ENCODE assay signal across 19 cellular contexts in genomic region chr1:44033041-44033575, GRCh38. TPM values are rescaled to one million over a fixed set of nuclear protein-coding genes. Genes with fewer than 3 reads are reported as not detected.
DNase-seq lines count a peak whose midpoint lies in the region; ATAC-seq and TF ChIP-seq lines count a peak whose summit lies in the region.
"Had no signal": no experiment of that assay in that cellular context is flagged by ENCODE, and none has a peak within 500 bp of the region (broad histone marks: within the 10 kb centered on the region; RNA-seq: fewer than 3 reads in every experiment).

No MANE protein-coding gene starts in this region.

- peaks cover 23% of the 10 kb centered on the region for H3F3A ChIP-seq in GM23338 (replicated peaks; ENCODE audit: low read depth)

- H3K36me3 Mint-ChIP-seq in GM23338 (ENCODE audit: low read depth) = peaks cover 14% of the 10 kb centered on the region
- H3K36me3 Mint-ChIP-seq in activated CD8-positive, alpha-beta T cell treated with anti-CD3 and anti-CD28 coated beads for 36 hours (ENCODE audit: low read depth) = no peaks in the 10 kb centered on the region
- no peaks in the 10 kb centered on the region for H3K36me3 Mint-ChIP-seq in activated CD4-positive, alpha-beta memory T cell treated with anti-CD3 and anti-CD28 coated beads for 36 hours
- no peaks in the 10 kb centered on the region for H3K36me3 Mint-ChIP-seq in activated naive CD8-positive, alpha-beta T cell treated with anti-CD3 and anti-CD28 coated beads, Interleukin-2, amount 50 U/mL, for 24 hours (ENCODE audit: low read depth)

- H3K9ac ChIP-seq in mesendoderm (ENCODE audit: low read length) = no peak overlapping the region
- H3K9ac ChIP-seq: GM23248, parathyroid adenoma had no signal

- ATAC-seq in GM23338 = no peak
- no peak for ATAC-seq in activated CD8-positive, alpha-beta T cell treated with anti-CD3 and anti-CD28 coated beads for 36 hours
- no peak for ATAC-seq in activated naive CD8-positive, alpha-beta T cell treated with anti-CD3 and anti-CD28 coated beads, Interleukin-2, amount 50 U/mL, for 24 hours

- H3K27me3 Mint-ChIP-seq in GM23338 (ENCODE audit: insufficient read depth, low read depth, poor library complexity) = peaks cover 9% of the 10 kb centered on the region
- no peaks in the 10 kb centered on the region for H3K27me3 Mint-ChIP-seq in activated CD8-positive, alpha-beta T cell treated with anti-CD3 and anti-CD28 coated beads for 36 hours
- no peaks in the 10 kb centered on the region for H3K27me3 Mint-ChIP-seq in activated CD4-positive, alpha-beta memory T cell treated with anti-CD3 and anti-CD28 coated beads for 36 hours
- no peaks in the 10 kb centered on the region for H3K27me3 Mint-ChIP-seq in activated naive CD8-positive, alpha-beta T cell treated with anti-CD3 and anti-CD28 coated beads, Interleukin-2, amount 50 U/mL, for 24 hours

- H3K79me1 ChIP-seq in mesendoderm (ENCODE audit: low read length) = peaks cover 5% of the 10 kb centered on the region

- H3K4ac ChIP-seq in mesendoderm (ENCODE audit: low read depth, low read length) = no peak overlapping the region

- peak overlapping the region; percentile 94; the same call in 1 of the 3 replicates for H3K4me3 Mint-ChIP-seq in GM23338
- no peak overlapping the region for H3K4me3 Mint-ChIP-seq in activated CD8-positive, alpha-beta T cell treated with anti-CD3 and anti-CD28 coated beads for 36 hours
- H3K4me3 Mint-ChIP-seq in activated CD4-positive, alpha-beta memory T cell treated with anti-CD3 and anti-CD28 coated beads for 36 hours = no peak overlapping the region
- H3K4me3 Mint-ChIP-seq in activated naive CD8-positive, alpha-beta T cell treated with anti-CD3 and anti-CD28 coated beads, Interleukin-2, amount 50 U/mL, for 24 hours = no peak overlapping the region

- H3K9me3 Mint-ChIP-seq in GM23338 = peaks cover 4% of the 10 kb centered on the region; the same call in 1 of the 3 replicates
- H3K9me3 Mint-ChIP-seq in activated CD8-positive, alpha-beta T cell treated with anti-CD3 and anti-CD28 coated beads for 36 hours = no peaks in the 10 kb centered on the region
- no peaks in the 10 kb centered on the region for H3K9me3 Mint-ChIP-seq in activated CD4-positive, alpha-beta memory T cell treated with anti-CD3 and anti-CD28 coated beads for 36 hours
- no peaks in the 10 kb centered on the region for H3K9me3 Mint-ChIP-seq in activated naive CD8-positive, alpha-beta T cell treated with anti-CD3 and anti-CD28 coated beads, Interleukin-2, amount 50 U/mL, for 24 hours

- H3K56ac ChIP-seq in mesendoderm (ENCODE audit: low read length) = peak overlapping the region; percentile 17

- H3K4me3 ChIP-seq in GM23338 (no peak overlapping the region), mesendoderm (ENCODE audit: low read length) (no peak overlapping the region)
- H3K4me3 ChIP-seq: BLaER1 treated with 17β-estradiol and CSF1 and Interleukin-3, amounts not matched to agents 10 nM and 100 nM; GM23248; skin epidermis had no signal

- H3K4me1 ChIP-seq in GM23338 (ENCODE audit: insufficient read depth) (peaks cover 24% of the 10 kb centered on the region), mesendoderm (ENCODE audit: control insufficient read depth, low read depth, low read length) (peaks cover 12% of the 10 kb centered on the region)
- H3K4me1 ChIP-seq: parathyroid adenoma had no signal

- peak overlapping the region; percentile 95; the same call in 1 of the 2 replicates for H3K27ac Mint-ChIP-seq in GM23338
- peak overlapping the region; percentile 16 for H3K27ac Mint-ChIP-seq in activated CD8-positive, alpha-beta T cell treated with anti-CD3 and anti-CD28 coated beads for 36 hours
- no peak overlapping the region for H3K27ac Mint-ChIP-seq in activated CD4-positive, alpha-beta memory T cell treated with anti-CD3 and anti-CD28 coated beads for 36 hours
- H3K27ac Mint-ChIP-seq in activated naive CD8-positive, alpha-beta T cell treated with anti-CD3 and anti-CD28 coated beads, Interleukin-2, amount 50 U/mL, for 24 hours = no peak overlapping the region

- H3K27me3 ChIP-seq in GM23338 (ENCODE audit: insufficient read depth) = no peaks in the 10 kb centered on the region
- no peaks in the 10 kb centered on the region for H3K27me3 ChIP-seq in mesendoderm (ENCODE audit: insufficient read depth, low read length, poor library complexity)

- WGBS in mesendoderm (ENCODE audit: extremely low coverage, insufficient coverage, low lambda C conversion rate) = no CpG with 5 or more reads among the region's 8 CpGs

- H2AFZ ChIP-seq in GM23338 = no peak overlapping the region
- H2AFZ ChIP-seq: GM23248, parathyroid adenoma had no signal

- H2BK5ac ChIP-seq in mesendoderm (ENCODE audit: low read length) = no peak overlapping the region

- H3K27ac ChIP-seq in GM23338 (ENCODE audit: low read depth) = no peak overlapping the region
- H3K27ac ChIP-seq in mesendoderm (ENCODE audit: low read depth, low read length) = no peak overlapping the region
- H3K27ac ChIP-seq in substantia nigra (ENCODE audit: low read depth, low read length, poor library complexity, severe bottlenecking) = peak overlapping the region; percentile 35
- H3K27ac ChIP-seq: BLaER1 treated with 17β-estradiol and CSF1 and Interleukin-3, amounts not matched to agents 10 nM and 100 nM; GM23248; parathyroid adenoma had no signal

- H3K23ac ChIP-seq in mesendoderm (ENCODE audit: low read length) = no peak overlapping the region

- POLR2A ChIA-PET in activated CD8-positive, alpha-beta T cell treated with anti-CD3 and anti-CD28 coated beads for 36 hours (lab: Charles Lee) = no interaction called here
- POLR2A ChIA-PET in activated CD4-positive, alpha-beta memory T cell treated with anti-CD3 and anti-CD28 coated beads for 36 hours (lab: Charles Lee) = interaction anchor here (1.6 kb wide), 1 partner anchor 599 kb away, joined by 4 read pairs; no protein-coding TSS in a partner anchor

- H3K4me2 ChIP-seq in GM23338 (peak overlapping the region; percentile 90), mesendoderm (ENCODE audit: low read length) (no peak overlapping the region)

- H3K79me2 ChIP-seq in GM23338 (replicated peaks; ENCODE audit: insufficient read depth) (peaks cover 11% of the 10 kb centered on the region), mesendoderm (ENCODE audit: control insufficient read depth, insufficient read depth, low read length) (peaks cover 2% of the 10 kb centered on the region)
- H3K79me2 ChIP-seq: parathyroid adenoma had no signal

- CTCF ChIA-PET in activated CD8-positive, alpha-beta T cell treated with anti-CD3 and anti-CD28 coated beads for 36 hours (lab: Charles Lee) = interaction anchor here (0.7 to 5.7 kb wide), 4 partner anchors 15 to 269 kb away, joined by 4 to 98 read pairs (median 6); no protein-coding TSS in a partner anchor
- CTCF ChIA-PET in activated CD4-positive, alpha-beta memory T cell treated with anti-CD3 and anti-CD28 coated beads for 36 hours (lab: Charles Lee) = interaction anchor here (1.5 to 7.9 kb wide), 3 partner anchors 15 to 270 kb away, joined by 6 to 123 read pairs (median 75); no protein-coding TSS in a partner anchor

- DNase-seq in GM23338 (ENCODE audit: low spot score) (no peak), mesendoderm (no peak), substantia nigra (lab: John Stamatoyannopoulos, UW) (no peak), NCI-H774 (lab: John Stamatoyannopoulos, UW) (no peak)
- no peak for DNase-seq in activated CD8-positive, alpha-beta T cell treated with anti-CD3 and anti-CD28 coated beads for 36 hours
- DNase-seq in activated CD4-positive, alpha-beta memory T cell treated with anti-CD3 and anti-CD28 coated beads for 36 hours = no peak
- no peak for DNase-seq in activated naive CD8-positive, alpha-beta T cell treated with anti-CD3 and anti-CD28 coated beads, Interleukin-2, amount 50 U/mL, for 24 hours
- DNase-seq: activated CD4-positive, alpha-beta T cell treated with anti-CD3 and anti-CD28 coated beads for 1 hour; activated naive CD4-positive, alpha-beta T cell treated with Interleukin-2 at 50 U/mL for 16 hours; DMS79; GM23248; NCI-H1417; OCI-M1; stimulated activated CD4-positive, alpha-beta T cell treated with anti-CD3 and anti-CD28 coated beads, Interleukin-2, amount 100 ng/mL, for 48 hours; T-helper 9 cell had no signal

- H4K20me1 ChIP-seq in GM23338 (replicated peaks; ENCODE audit: insufficient read depth) = no peaks in the 10 kb centered on the region; the same call in 1 of the 2 replicates

- no peak overlapping the region for H2BK15ac ChIP-seq in mesendoderm (replicated peaks; ENCODE audit: low read depth)

- no peak overlapping the region for H2AK5ac ChIP-seq in mesendoderm (ENCODE audit: low read length)

- H3K36me3 ChIP-seq in GM23338 (ENCODE audit: insufficient read depth) (no peaks in the 10 kb centered on the region; the same call in 1 of the 2 replicates), mesendoderm (ENCODE audit: control insufficient read depth, insufficient read depth, low read length) (no peaks in the 10 kb centered on the region)
- H3K36me3 ChIP-seq: BLaER1 treated with 17β-estradiol and CSF1 and Interleukin-3, amounts not matched to agents 10 nM and 100 nM had no signal

- no peak for TF ChIP-seq CTCF in GM23338 (conservative IDR thresholded peaks at IDR 0.05; ENCODE audit: low read depth in 2 of 2)
- no peak for TF ChIP-seq CTCF in activated CD8-positive, alpha-beta T cell treated with anti-CD3 and anti-CD28 coated beads for 36 hours (IDR thresholded peaks at IDR 0.05)

- no peak overlapping the region for H4K5ac ChIP-seq in mesendoderm (ENCODE audit: low read length)

- H4K8ac ChIP-seq in mesendoderm (ENCODE audit: low read depth, low read length) = no peak overlapping the region

- no peak overlapping the region for H3K18ac ChIP-seq in mesendoderm (ENCODE audit: low read length)

- H2BK120ac ChIP-seq in mesendoderm (ENCODE audit: low read depth, low read length) = no peak overlapping the region

- no peaks in the 10 kb centered on the region for H3K9me2 ChIP-seq in GM23338 (ENCODE audit: insufficient read depth)

- peaks cover 42% of the 10 kb centered on the region for H3K4me1 Mint-ChIP-seq in GM23338
- peaks cover 26% of the 10 kb centered on the region for H3K4me1 Mint-ChIP-seq in activated CD8-positive, alpha-beta T cell treated with anti-CD3 and anti-CD28 coated beads for 36 hours (ENCODE audit: low read depth)
- peaks cover 14% of the 10 kb centered on the region for H3K4me1 Mint-ChIP-seq in activated CD4-positive, alpha-beta memory T cell treated with anti-CD3 and anti-CD28 coated beads for 36 hours (ENCODE audit: low read depth)
- peaks cover 16% of the 10 kb centered on the region for H3K4me1 Mint-ChIP-seq in activated naive CD8-positive, alpha-beta T cell treated with anti-CD3 and anti-CD28 coated beads, Interleukin-2, amount 50 U/mL, for 24 hours

- intact Hi-C loops in activated CD8-positive, alpha-beta T cell treated with anti-CD3 and anti-CD28 coated beads for 36 hours (cut with micrococcal nuclease) = no loop called here
- intact Hi-C loops in activated CD4-positive, alpha-beta memory T cell treated with anti-CD3 and anti-CD28 coated beads for 36 hours (cut with micrococcal nuclease) = loop anchor here (5.0 to 10.0 kb wide), 2 partner anchors 41 to 578 kb away; partner anchors contain the start of genes CCDC24 and HYI

RNA-seq across cellular contexts. Expression of gene SLC6A9, which starts 1.8 kb away (rescaled TPM):
- 14.6 and 20.0 TPM in 2 replicates for total RNA-seq in GM23338 (2014; rRNA removed; shearing (Covaris generic))
- 12.2 and 14.4 TPM in 2 replicates for polyA plus RNA-seq in GM23338 (2016; fragmentation: Nextera tagmentation; extraction: Ambion mirVana)
- 1 to 10 TPM; 6.5 to 7.4 TPM for total RNA-seq in activated CD8-positive, alpha-beta T cell treated with anti-CD3 and anti-CD28 coated beads for 36 hours
- polyA plus RNA-seq in mesendoderm (2013, experiment 1 of 2) = 16.1 TPM
- polyA plus RNA-seq in mesendoderm (2013, experiment 2 of 2) = 15.8 TPM
- total RNA-seq in activated CD4-positive, alpha-beta memory T cell treated with anti-CD3 and anti-CD28 coated beads for 36 hours = 1 to 10 TPM; 7.4 to 7.9 TPM
- total RNA-seq: mononuclear cell had no signal

RNA-seq across cellular contexts. Expression of gene CCDC24, which starts 41.7 kb away (rescaled TPM):
- 8.3 and 9.5 TPM in 2 replicates for total RNA-seq in GM23338 (2014; rRNA removed; shearing (Covaris generic))
- 13.4 and 17.2 TPM in 2 replicates for polyA plus RNA-seq in GM23338 (2016; fragmentation: Nextera tagmentation; extraction: Ambion mirVana)
- 1 to 10 TPM; 1.4 to 1.8 TPM for total RNA-seq in activated CD8-positive, alpha-beta T cell treated with anti-CD3 and anti-CD28 coated beads for 36 hours
- polyA plus RNA-seq in mesendoderm (2013, experiment 1 of 2) = 4.0 TPM
- polyA plus RNA-seq in mesendoderm (2013, experiment 2 of 2) = 5.2 TPM
- 1 to 10 TPM; 2.7 to 2.8 TPM for total RNA-seq in activated CD4-positive, alpha-beta memory T cell treated with anti-CD3 and anti-CD28 coated beads for 36 hours

RNA-seq across cellular contexts. Expression of gene B4GALT2, which starts 54.1 kb away (rescaled TPM):
- total RNA-seq in GM23338 (2014; rRNA removed; shearing (Covaris generic)) = 52.7 and 63.1 TPM in 2 replicates
- polyA plus RNA-seq in GM23338 (2016; fragmentation: Nextera tagmentation; extraction: Ambion mirVana) = 22.4 and 22.8 TPM in 2 replicates
- total RNA-seq in activated CD8-positive, alpha-beta T cell treated with anti-CD3 and anti-CD28 coated beads for 36 hours = 10 to 100 TPM; 35.4 to 35.5 TPM
- 50.4 TPM for polyA plus RNA-seq in mesendoderm (2013, experiment 1 of 2)
- polyA plus RNA-seq in mesendoderm (2013, experiment 2 of 2) = 49.5 TPM
- 10 to 100 TPM; 26.1 TPM for total RNA-seq in activated CD4-positive, alpha-beta memory T cell treated with anti-CD3 and anti-CD28 coated beads for 36 hours

RNA-seq across cellular contexts. Expression of gene ATP6V0B, which starts 58.3 kb away (rescaled TPM):
- total RNA-seq in GM23338 (2014; rRNA removed; shearing (Covaris generic)) = 112 and 116 TPM in 2 replicates
- 142 and 149 TPM in 2 replicates for polyA plus RNA-seq in GM23338 (2016; fragmentation: Nextera tagmentation; extraction: Ambion mirVana)
- 10 to 100 TPM; 67.6 to 75.5 TPM for total RNA-seq in activated CD8-positive, alpha-beta T cell treated with anti-CD3 and anti-CD28 coated beads for 36 hours
- polyA plus RNA-seq in mesendoderm (2013, experiment 1 of 2) = 56.2 TPM
- polyA plus RNA-seq in mesendoderm (2013, experiment 2 of 2) = 55.4 TPM
- total RNA-seq in activated CD4-positive, alpha-beta memory T cell treated with anti-CD3 and anti-CD28 coated beads for 36 hours = 10 to 100 TPM; 84.8 to 85.1 TPM

Comparison
In these comparisons a context has a peak if more than half of its experiments do, and no peak if none do; other contexts are left out.
1. H3K27ac Mint-ChIP-seq: peak in GM23338 (single experiment) and activated CD8-positive, alpha-beta T cell treated with anti-CD3 and anti-CD28 coated beads for 36 hours (single experiment); none in activated CD4-positive, alpha-beta memory T cell treated with anti-CD3 and anti-CD28 coated beads for 36 hours (single experiment) and activated naive CD8-positive, alpha-beta T cell treated with anti-CD3 and anti-CD28 coated beads, Interleukin-2, amount 50 U/mL, for 24 hours (single experiment).